10 cellular contexts compared by ENCODE assay signal in genomic region chr15:52805351-52806283, GRCh38. TPM values are rescaled to one million over a fixed set of nuclear protein-coding genes. Genes with fewer than 3 reads are reported as not detected.
DNase-seq lines count a peak whose midpoint lies in the region; ATAC-seq, FAIRE-seq and TF ChIP-seq lines count a peak whose summit lies in the region.
"Had no signal": no experiment of that assay in that cellular context is flagged by ENCODE, and none has a peak within 500 bp of the region (broad histone marks: within the 10 kb centered on the region; RNA-seq: fewer than 3 reads in every experiment).

No MANE protein-coding gene starts in this region.

- no peak overlapping the region for H2BK15ac ChIP-seq in H1 (ENCODE audit: low read length)

- H2AFZ ChIP-seq in ACC112 (ENCODE audit: low read length, unreplicated experiment) (no peak overlapping the region), H1 (ENCODE audit: low read length) (peak overlapping the region; percentile 88; the same call in 1 of the 2 replicates)

- no peak overlapping the region for H3K23ac ChIP-seq in H1 (ENCODE audit: insufficient read length)

- H3K79me1 ChIP-seq in H1 (ENCODE audit: low read depth, low read length): no peaks in the 10 kb centered on the region

- no peak overlapping the region for H3K27ac Mint-ChIP-seq in natural killer cell treated with Interleukin-12 subunit alpha and Interleukin-12 subunit beta and Interleukin-15 and Interleukin-18, amount 100 ng/mL, for 72 hours

- peaks cover 89% of the 10 kb centered on the region for H3K27me3 ChIP-seq in ACC112 (ENCODE audit: insufficient read depth, low read length)
- peaks cover 72% of the 10 kb centered on the region for H3K27me3 ChIP-seq in HUES48 (ENCODE audit: control insufficient read depth, insufficient read depth, low read length)
- H3K27me3 ChIP-seq in H1 (replicated peaks in 1 of 4; ENCODE audit: control insufficient read depth in 3 of 4, extremely low read depth in 1 of 4, insufficient read depth in 3 of 4, low read length in 3 of 4): peaks cover 10 to 39% (median 31%) of the 10 kb centered on the region in 4 experiments; a peak in 6 of 7 replicates

- H4K5ac ChIP-seq in H1 (ENCODE audit: insufficient read length, low read depth, low read length): peak overlapping the region; percentile 51

- H4K8ac ChIP-seq in H1 (ENCODE audit: extremely low read depth, insufficient read depth, low read length): peak overlapping the region; percentile 90

- no peaks in the 10 kb centered on the region for H3K9me3 Mint-ChIP-seq in natural killer cell treated with Interleukin-12 subunit alpha and Interleukin-12 subunit beta and Interleukin-15 and Interleukin-18, amount 100 ng/mL, for 72 hours

- H3K18ac ChIP-seq in H1 (ENCODE audit: extremely low read depth, low read length): peak overlapping the region; percentile 51

- no peak overlapping the region for H2BK12ac ChIP-seq in H1 (ENCODE audit: low read depth, low read length)

- no peak overlapping the region for H2AK5ac ChIP-seq in H1 (ENCODE audit: low read depth, low read length)

- H3K4me2 ChIP-seq in H1 (ENCODE audit: insufficient read depth in 1 of 2, low read depth in 2 of 2, low read length in 2 of 2): peak overlapping the region; percentile 59 to 76

- peak overlapping the region; percentile 88 for H3K56ac ChIP-seq in H1 (replicated peaks; ENCODE audit: insufficient read length, low read depth, low read length)

- peak overlapping the region; percentile 55 for H3K9ac ChIP-seq in HUES48 (ENCODE audit: low read depth, low read length)
- H3K9ac ChIP-seq in H1 (replicated peaks in 1 of 4; ENCODE audit: extremely low read depth in 1 of 4, low read depth in 3 of 4, low read length in 3 of 4): peak overlapping the region in 3 of 4 experiments; percentile 61 to 70 (median 62); a peak in 5 of 7 replicates

- TF ChIP-seq CTCF in H1 (IDR thresholded peaks at IDR 0.05; ENCODE audit: control extremely low read depth in 1 of 3, insufficient read depth in 1 of 3, low read depth in 1 of 3, low read length in 3 of 3): peak in 2 of 3 experiments; percentile 27 to 70; a peak in 3 of 4 replicates

- no peak for FAIRE-seq in H1 (lab: Jason Lieb, UNC)

- H2BK5ac ChIP-seq in H1 (ENCODE audit: low read depth, low read length): peak overlapping the region; percentile 72; the same call in 1 of the 2 replicates

- POLR2A ChIA-PET in H1 (lab: Charles Lee; ENCODE audit: partially characterized antibody): interaction anchor here (0.6 to 14.4 kb wide), 16 partner anchors 8 to 801 kb away, joined by 3 to 225 read pairs (median 4); partner anchors contain the start of gene ONECUT1

- H3K4me3 Mint-ChIP-seq in natural killer cell treated with Interleukin-12 subunit alpha and Interleukin-12 subunit beta and Interleukin-15 and Interleukin-18, amount 100 ng/mL, for 72 hours: peak overlapping the region; percentile 39

- H3K4me1 Mint-ChIP-seq in natural killer cell treated with Interleukin-12 subunit alpha and Interleukin-12 subunit beta and Interleukin-15 and Interleukin-18, amount 100 ng/mL, for 72 hours (ENCODE audit: low read depth in 2 of 2): peaks cover 10 to 16% of the 10 kb centered on the region in 2 donors

- H3K36me3 ChIP-seq in ACC112 (ENCODE audit: insufficient read depth, low read length) (no peaks in the 10 kb centered on the region), HUES48 (ENCODE audit: control insufficient read depth, insufficient read depth, low read length) (no peaks in the 10 kb centered on the region), H1 (ENCODE audit: control insufficient read depth in 2 of 4, insufficient read depth in 4 of 4, low read length in 3 of 4) (no peaks in the 10 kb centered on the region; a peak in 1 of 8 replicates)

- H4K20me1 ChIP-seq in H1 (replicated peaks in 1 of 2; ENCODE audit: control insufficient read depth in 1 of 2, insufficient read depth in 2 of 2, low read length in 2 of 2): peaks cover 4 to 7% of the 10 kb centered on the region in 2 experiments

- peaks cover 52 to 74% of the 10 kb centered on the region in 2 donors for H3K27me3 Mint-ChIP-seq in natural killer cell treated with Interleukin-12 subunit alpha and Interleukin-12 subunit beta and Interleukin-15 and Interleukin-18, amount 100 ng/mL, for 72 hours

- TF ChIP-seq POLR2A in H1 (IDR thresholded peaks at IDR 0.05; ENCODE audit: control extremely low read depth in 1 of 2, low read depth in 2 of 2, low read length in 2 of 2): peak in 1 of 2 experiments; percentile 51; a peak in 2 of 3 replicates

- peak overlapping the region; percentile 94 for H4K91ac ChIP-seq in H1 (replicated peaks; ENCODE audit: insufficient read length, low read length)

- H3K36me3 Mint-ChIP-seq in natural killer cell treated with Interleukin-12 subunit alpha and Interleukin-12 subunit beta and Interleukin-15 and Interleukin-18, amount 100 ng/mL, for 72 hours: no peaks in the 10 kb centered on the region

- 6% methylated on average over 56 of the region's 93 CpGs; no CpG with 5 or more reads in 1 of the 2 experiments for WGBS in H1 (ENCODE audit: extremely low coverage in 1 of 2, insufficient coverage in 1 of 2, insufficient read length in 1 of 2, insufficient replicate concordance in 2 of 2, low coverage in 1 of 2, low lambda C conversion rate in 2 of 2, missing lambda C conversion rate in 1 of 2), 2 experiments

- H3K79me2 ChIP-seq in ACC112 (ENCODE audit: control insufficient read depth, insufficient read depth, low read length, unreplicated experiment): no peaks in the 10 kb centered on the region
- peaks cover 0 to 19% of the 10 kb centered on the region in 2 experiments; a peak in 2 of 4 replicates for H3K79me2 ChIP-seq in H1 (ENCODE audit: control insufficient read depth in 1 of 2, insufficient read depth in 2 of 2, low read length in 2 of 2)

- CTCF ChIA-PET in H1 (lab: Charles Lee; ENCODE audit: partially characterized antibody): interaction anchor here (0.5 to 13.4 kb wide), 10 partner anchors 9 to 1096 kb away, joined by 3 to 182 read pairs (median 3); partner anchors contain the start of gene ONECUT1

- no peak overlapping the region for H3K27ac ChIP-seq in ACC112 (ENCODE audit: low read depth, low read length)
- peak overlapping the region; percentile 89 for H3K27ac ChIP-seq in HUES48 (ENCODE audit: low read depth, low read length)
- peak overlapping the region; percentile 70; the same call in 1 of the 2 replicates for H3K27ac ChIP-seq in H1 (ENCODE audit: low read depth, low read length)

- peaks cover 13% of the 10 kb centered on the region for H3K23me2 ChIP-seq in H1 (ENCODE audit: low read depth, low read length)

- H3K4me1 ChIP-seq in ACC112 (ENCODE audit: control insufficient read depth, insufficient read depth, low read length, unreplicated experiment) (peaks cover 2% of the 10 kb centered on the region), HUES48 (ENCODE audit: control insufficient read depth, insufficient read depth, low read length) (peaks cover 36% of the 10 kb centered on the region), H1 (replicated peaks in 1 of 4; ENCODE audit: control insufficient read depth in 3 of 4, insufficient read depth in 4 of 4, low read length in 3 of 4) (peaks cover 11 to 30% (median 19%) of the 10 kb centered on the region in 4 experiments)

- H3K14ac ChIP-seq in H1 (ENCODE audit: insufficient read length): peak overlapping the region; percentile 54

- H3K4ac ChIP-seq in H1 (replicated peaks; ENCODE audit: insufficient read length, low read depth, low read length): peak overlapping the region; percentile 28

- H3K4me3 ChIP-seq in ACC112 (ENCODE audit: low read depth, low read length) (peak overlapping the region; percentile 38; the same call in 1 of the 2 replicates), HUES48 (ENCODE audit: low read depth, low read length) (peak overlapping the region; percentile 52), H1 (ENCODE audit: extremely low read depth in 1 of 4, insufficient read depth in 2 of 4, low read depth in 3 of 4, low read length in 4 of 4) (peak overlapping the region; percentile 20 to 69 (median 42))

- peak in 1 of 2 donors; percentile 22 for ATAC-seq in natural killer cell treated with Interleukin-12 subunit alpha and Interleukin-12 subunit beta and Interleukin-15 and Interleukin-18, amount 100 ng/mL, for 72 hours
- ATAC-seq in HG03378 (IDR thresholded peaks at IDR 0.05; ENCODE audit: unreplicated experiment): no peak
- ATAC-seq: PC-3 had no signal

- TF ChIP-seq EP300 in H1 (IDR thresholded peaks at IDR 0.05; ENCODE audit: borderline replicate concordance in 1 of 2, low read depth in 2 of 2, low read length in 2 of 2): no peak

- peak overlapping the region; percentile 52; the same call in 1 of the 2 replicates for H2BK20ac ChIP-seq in H1 (ENCODE audit: low read length)

- peak in 1 of 2 experiments; percentile 18; a peak in 2 of 4 replicates for TF ChIP-seq RAD21 in H1 (IDR thresholded peaks at IDR 0.05 in 1 of 2, conservative IDR thresholded peaks at IDR 0.05 in 1 of 2; ENCODE audit: low read depth in 2 of 2, low read length in 2 of 2)

- DNase-seq in H1 (ENCODE audit: low read depth in 1 of 2, low spot score in 2 of 2) (peak in 1 of 2 experiments; percentile 78), NOMO-1 treated with dmso at 0.1 percent for 144 hours (lab: John Stamatoyannopoulos, UW; ENCODE audit: unreplicated experiment) (no peak), germinal center (ENCODE audit: low spot score) (no peak), NCI-H1048 (lab: John Stamatoyannopoulos, UW) (no peak)
- no peak for DNase-seq in natural killer cell treated with Interleukin-12 subunit alpha and Interleukin-12 subunit beta and Interleukin-15 and Interleukin-18, amount 100 ng/mL, for 72 hours (ENCODE audit: low spot score)
- DNase-seq: PC-3 had no signal

- no peaks in the 10 kb centered on the region for H3K9me3 ChIP-seq in HUES48 (ENCODE audit: control insufficient read depth, insufficient read depth, low read length)
- peaks cover 0 to 7% of the 10 kb centered on the region in 2 experiments; a peak in 1 of 4 replicates for H3K9me3 ChIP-seq in H1 (ENCODE audit: insufficient read depth in 2 of 2, low read depth in 1 of 2, low read length in 1 of 2)

- H2BK120ac ChIP-seq in H1 (replicated peaks; ENCODE audit: low read depth, low read length): peak overlapping the region; percentile 30

TF ChIP-seq in H1, 55 proteins besides CTCF, POLR2A, EP300 and RAD21 (continues in another document):
- TF ChIP-seq ZNF274 (IDR thresholded peaks at IDR 0.05; ENCODE audit: borderline replicate concordance, extremely low read depth, low read length): no peak

RNA-seq across cellular contexts. Expression of gene ONECUT1, which starts 15.5 kb away (rescaled TPM):
- 6.1 and 6.4 TPM in 2 replicates for total RNA-seq in H1 (2021; fragmentation: NEBNext Ultra II Directional; extraction: Animal tissue kit (Norgen Biotek cat#: 25700))
- polyA plus RNA-seq in H1 (2011; rRNA removed): 0.47 and 0.65 TPM in 2 replicates
- 1.1 TPM for polyA plus RNA-seq in H1 (2011; cell fraction: cytosol; rRNA removed)
- polyA plus RNA-seq in H1 (2011; cell fraction: nucleus; rRNA removed): 2.0 TPM
- 1.4 to 3.0 TPM (median 1.8 TPM) in 4 replicates for polyA plus RNA-seq in H1 (2012, experiment 1 of 2)
- 0.12 TPM for polyA plus RNA-seq in H1 (2012, experiment 2 of 2)
- 11.2 TPM for polyA plus RNA-seq in H1 (2013, experiment 1 of 2)
- polyA plus RNA-seq in H1 (2013, experiment 2 of 2): 10.6 TPM
- 4.4 and 5.0 TPM in 2 replicates for polyA minus RNA-seq in H1 (2011; rRNA and poly(A)+ RNA removed)
- polyA minus RNA-seq in H1 (2011; cell fraction: cytosol; rRNA and poly(A)+ RNA removed): 7.1 TPM
- 7.6 TPM for polyA minus RNA-seq in H1 (2011; cell fraction: nucleus; rRNA and poly(A)+ RNA removed)
- not detected for total RNA-seq in natural killer cell treated with Interleukin-12 subunit alpha and Interleukin-12 subunit beta and Interleukin-15 and Interleukin-18, amount 100 ng/mL, for 72 hours
- total RNA-seq: Daoy, PC-3 had no signal
